11 cellular contexts compared by ENCODE assay signal in genomic region chr4:75841641-75842520, GRCh38.
A peak's percentile ranks its signal among the peaks of the same experiment; 100 is the strongest.
DNase-seq lines count a peak whose midpoint lies in the region; ATAC-seq and TF ChIP-seq lines count a peak whose summit lies in the region.
"Had no signal": no experiment of that assay in that cellular context is flagged by ENCODE, and none has a peak within 500 bp of the region (broad histone marks: within the 10 kb centered on the region; RNA-seq: fewer than 3 reads in every experiment).

No MANE protein-coding gene starts in this region.

- H3K4me1 ChIP-seq in left lung, result peaks cover 0 to 8% of the 10 kb centered on the region in 2 donors
- no peaks in the 10 kb centered on the region for H3K4me1 ChIP-seq in upper lobe of right lung
- no peaks in the 10 kb centered on the region for H3K4me1 ChIP-seq in BE2C
- peaks cover 2% of the 10 kb centered on the region for H3K4me1 ChIP-seq in ovary (ENCODE audit: insufficient read depth)

- no peak overlapping the region for H3K4me3 ChIP-seq in left lung
- no peak overlapping the region for H3K4me3 ChIP-seq in upper lobe of right lung
- H3K4me3 ChIP-seq in BE2C (ENCODE audit: low read depth, low read length), result no peak overlapping the region
- H3K4me3 ChIP-seq in ovary, result no peak overlapping the region
- H3K4me3 ChIP-seq: upper lobe of left lung had no signal

- no peak for TF ChIP-seq EP300 in ovary (IDR thresholded peaks at IDR 0.05)

- H3K36me3 ChIP-seq in left lung, result no peaks in the 10 kb centered on the region
- no peaks in the 10 kb centered on the region for H3K36me3 ChIP-seq in upper lobe of right lung
- no peaks in the 10 kb centered on the region for H3K36me3 ChIP-seq in BE2C
- H3K36me3 ChIP-seq in ovary, result no peaks in the 10 kb centered on the region
- H3K36me3 ChIP-seq: upper lobe of left lung had no signal

- peak; percentile 80 for ATAC-seq in left lung
- ATAC-seq in upper lobe of right lung, result peak; percentile 73
- no peak for ATAC-seq in GM18873 (IDR thresholded peaks at IDR 0.05; ENCODE audit: low FRiP score, unreplicated experiment)

- intact Hi-C loops in left lung (cut with DNase I) (no loop called here), upper lobe of right lung (cut with DNase I) (no loop called here), ovary (cut with DNase I) (no loop called here)

- H3K27ac ChIP-seq in left lung (peak overlapping the region in 1 of 2 donors; percentile 13), upper lobe of right lung (no peak overlapping the region), ovary (no peak overlapping the region)

- H3K27me3 ChIP-seq in left lung (no peaks in the 10 kb centered on the region), upper lobe of right lung (no peaks in the 10 kb centered on the region), BE2C (no peaks in the 10 kb centered on the region), ovary (no peaks in the 10 kb centered on the region)
- H3K27me3 ChIP-seq: upper lobe of left lung had no signal

- TF ChIP-seq CTCF in left lung (IDR thresholded peaks at IDR 0.05) (no peak), upper lobe of right lung (IDR thresholded peaks at IDR 0.05) (no peak), BE2C (IDR thresholded peaks at IDR 0.05; ENCODE audit: low read depth, low read length) (no peak), ovary (IDR thresholded peaks at IDR 0.05) (no peak)

- WGBS in ovary, 3 donors, result 88 to 89% (median 88%) methylated on average over 8 of the region's 8 CpGs

- H3K9me3 ChIP-seq in left lung, result no peaks in the 10 kb centered on the region
- H3K9me3 ChIP-seq in upper lobe of right lung, result no peaks in the 10 kb centered on the region
- no peaks in the 10 kb centered on the region for H3K9me3 ChIP-seq in BE2C
- no peaks in the 10 kb centered on the region for H3K9me3 ChIP-seq in ovary
- H3K9me3 ChIP-seq: upper lobe of left lung had no signal

- no peak for TF ChIP-seq POLR2A in ovary (IDR thresholded peaks at IDR 0.05)

- DNase-seq in NOMO-1 treated with DMSO at 0.1 percent for 48 hours (lab: John Stamatoyannopoulos, UW; ENCODE audit: unreplicated experiment) (peak; percentile 37), NOMO-1 treated with dmso at 0.1 percent for 144 hours (lab: John Stamatoyannopoulos, UW; ENCODE audit: unreplicated experiment) (no peak), astrocyte of the hippocampus (ENCODE audit: low read depth, low spot score) (peak; percentile 45), left lung (no peak), upper lobe of right lung (no peak), BE2C (no peak), ovary (no peak)
- DNase-seq: activated CD4-positive, alpha-beta T cell treated with anti-CD3 and anti-CD28 coated beads for 4 hours; stimulated activated CD4-positive, alpha-beta T cell treated with anti-CD3 and anti-CD28 coated beads, Interleukin-12 subunit alpha, Interleukin-12 subunit beta, amount 100 ng/mL, for 4 hours had no signal

Comparison
In these comparisons a context has a peak if more than half of its experiments do, and no peak if none do; other contexts are left out.
1. DNase-seq: peak in NOMO-1 treated with DMSO at 0.1 percent for 48 hours (single experiment) and astrocyte of the hippocampus (single experiment); none in NOMO-1 treated with dmso at 0.1 percent for 144 hours (single experiment), left lung (0 of 2), upper lobe of right lung (single experiment), BE2C (single experiment) and ovary (0 of 5).